Comparison of ENCODE assay signal across 18 cellular contexts in genomic region chr2:182207049-182207746, GRCh38.
DNase-seq lines count a peak whose midpoint lies in the region; ATAC-seq, FAIRE-seq and TF ChIP-seq lines count a peak whose summit lies in the region.
"Had no signal": no experiment of that assay in that cellular context is flagged by ENCODE, and none has a peak within 500 bp of the region (broad histone marks: within the 10 kb centered on the region; RNA-seq: fewer than 3 reads in every experiment).

No MANE protein-coding gene starts in this region.

- ATAC-seq in GM19328 (IDR thresholded peaks at IDR 0.05; ENCODE audit: unreplicated experiment): peak; percentile 76
- peak; percentile 75 for ATAC-seq in HG02623 (IDR thresholded peaks at IDR 0.05; ENCODE audit: unreplicated experiment)
- ATAC-seq in HG03175 (IDR thresholded peaks at IDR 0.05; ENCODE audit: unreplicated experiment): peak; percentile 49
- ATAC-seq: left colon, pancreas had no signal

- no peak overlapping the region for H3K14ac ChIP-seq in trophoblast cell (ENCODE audit: low read length)

- no peak overlapping the region for H2AK5ac ChIP-seq in trophoblast cell (ENCODE audit: low read length)

- in situ Hi-C loops in G401 (cut with HindIII; ENCODE audit: low sequenced_read_pairs): no loop called here

- no peak for FAIRE-seq in GM12892 (lab: Jason Lieb, UNC)
- FAIRE-seq: pancreas, small intestine had no signal

- no peak overlapping the region for H3K27ac ChIP-seq in trophoblast cell (ENCODE audit: low read depth, low read length)
- H3K27ac ChIP-seq: adrenal gland, coronary artery, pancreas had no signal

- no peaks in the 10 kb centered on the region for H3K79me2 ChIP-seq in trophoblast cell (ENCODE audit: control insufficient read depth, insufficient read depth, low read length, poor library complexity)

- DNase-seq in G401 (ENCODE audit: low spot score) (no peak), trophoblast cell (no peak), GM19238 (ENCODE audit: insufficient read length, low spot score) (no peak), GM12892 (ENCODE audit: insufficient read length) (no peak)
- DNase-seq: activated CD4-positive, alpha-beta T cell treated with anti-CD3 and anti-CD28 coated beads, Interleukin-2, amount 10 ng/mL, durations not matched to agents 7 days and 5 days; activated T-cell treated with anti-CD3 and anti-CD28 coated beads, Interleukin-2, amount 50 U/mL, for 24 hours; adrenal gland; H9; left colon; NCI-H2081 treated with DMSO at 0.1 percent for 48 hours; pancreas; SHP77; small intestine; T-helper 9 cell had no signal

- no peak overlapping the region for H2AFZ ChIP-seq in trophoblast cell (ENCODE audit: insufficient read depth, low read length, poor library complexity)

- H2BK120ac ChIP-seq in trophoblast cell (ENCODE audit: insufficient read depth, low read length, poor library complexity): no peak overlapping the region

- no peak overlapping the region for H3K9ac ChIP-seq in trophoblast cell (ENCODE audit: low read length)

- TF ChIP-seq POLR2A in GM12892 (IDR thresholded peaks at IDR 0.05; ENCODE audit: low read depth, low read length): no peak

- no peak overlapping the region for H2BK12ac ChIP-seq in trophoblast cell (ENCODE audit: low read length)

- no peak overlapping the region for H4K12ac ChIP-seq in trophoblast cell (ENCODE audit: low read depth, low read length)

- no peak overlapping the region for H3K23ac ChIP-seq in trophoblast cell (ENCODE audit: low read length)

- H4K91ac ChIP-seq in trophoblast cell (ENCODE audit: low read depth, low read length): no peak overlapping the region

- no peak overlapping the region for H3K18ac ChIP-seq in trophoblast cell (ENCODE audit: low read length)

- H3K27me3 ChIP-seq in trophoblast cell (ENCODE audit: insufficient read depth, low read length): no peaks in the 10 kb centered on the region
- H3K27me3 ChIP-seq: adrenal gland, pancreas had no signal

- H3K4ac ChIP-seq in trophoblast cell (ENCODE audit: low read depth, low read length): no peak overlapping the region

- no peaks in the 10 kb centered on the region for H3K79me1 ChIP-seq in trophoblast cell (ENCODE audit: low read length)

- H3K4me1 ChIP-seq in trophoblast cell (ENCODE audit: control insufficient read depth in 1 of 2, insufficient read depth in 2 of 2, low read length in 2 of 2): no peaks in the 10 kb centered on the region
- H3K4me1 ChIP-seq: adrenal gland, pancreas had no signal

- WGBS in trophoblast cell (ENCODE audit: extremely low coverage, insufficient coverage, insufficient read length): no CpG with 5 or more reads among the region's 5 CpGs

- H3K9me3 ChIP-seq in trophoblast cell (ENCODE audit: insufficient read depth, low read depth, low read length): no peaks in the 10 kb centered on the region
- H3K9me3 ChIP-seq: adrenal gland, pancreas had no signal

- no peak overlapping the region for H3K4me3 ChIP-seq in trophoblast cell (ENCODE audit: low read depth, low read length)
- H3K4me3 ChIP-seq: adrenal gland, coronary artery, pancreas had no signal

- no peak overlapping the region for H2BK5ac ChIP-seq in trophoblast cell (ENCODE audit: low read depth, low read length, poor library complexity)

- no peaks in the 10 kb centered on the region for H3K36me3 ChIP-seq in trophoblast cell (ENCODE audit: control insufficient read depth in 1 of 2, insufficient read depth in 2 of 2, low read length in 2 of 2)
- H3K36me3 ChIP-seq: adrenal gland, pancreas had no signal

- H4K8ac ChIP-seq in trophoblast cell (ENCODE audit: low read depth, low read length): no peak overlapping the region

- H3K4me2 ChIP-seq in trophoblast cell (ENCODE audit: low read length): no peak overlapping the region
